ENCODE assay signal across 17 cellular contexts in genomic region chr9:74322661-74323314, GRCh38.
DNase-seq lines count a peak whose midpoint lies in the region; ATAC-seq and TF ChIP-seq lines count a peak whose summit lies in the region.
"Had no signal": no experiment of that assay in that cellular context is flagged by ENCODE, and none has a peak within 500 bp of the region (broad histone marks: within the 10 kb centered on the region; RNA-seq: fewer than 3 reads in every experiment).

No MANE protein-coding gene starts in this region.

- peak in 1 of 5 donors; percentile 2 for DNase-seq in CD8-positive, alpha-beta memory T cell
- DNase-seq in GM23338 (ENCODE audit: low spot score) (no peak), NCI-H69 (lab: John Stamatoyannopoulos, UW) (peak; percentile 48), left ventricle myocardium superior (no peak), left lung (no peak), BE2C (no peak)
- DNase-seq: activated CD8-positive, alpha-beta memory T cell treated with anti-CD3 and anti-CD28 coated beads, Interleukin-2, amount 50 U/mL, for 4 hours; dorsolateral prefrontal cortex; heart right ventricle; mucosa of descending colon; NCI-H1092 treated with DMSO at 0.1 percent for 48 hours; NCI-H446; stimulated activated CD4-positive, alpha-beta T cell treated with anti-CD3 and anti-CD28 coated beads, Interleukin-4, amount 100 ng/mL, for 1 hour; stimulated activated CD8-positive, alpha-beta memory T cell treated with anti-CD3 and anti-CD28 coated beads, Interleukin-4, amount 100 ng/mL, for 48 hours; testis had no signal

- no peaks in the 10 kb centered on the region for H3K36me3 ChIP-seq in CD8-positive, alpha-beta memory T cell (ENCODE audit: insufficient read depth, low read length)
- H3K36me3 ChIP-seq in GM23338 (ENCODE audit: insufficient read depth), result no peaks in the 10 kb centered on the region
- H3K36me3 ChIP-seq in endocrine pancreas (ENCODE audit: control insufficient read depth, insufficient read depth, low read length), result no peaks in the 10 kb centered on the region
- H3K36me3 ChIP-seq in left lung, result no peaks in the 10 kb centered on the region
- no peaks in the 10 kb centered on the region for H3K36me3 ChIP-seq in BE2C
- H3K36me3 ChIP-seq: heart right ventricle had no signal

- no peak for ATAC-seq in GM23338
- no peak for ATAC-seq in left ventricle myocardium superior
- no peak for ATAC-seq in left lung
- ATAC-seq: heart right ventricle, mucosa of descending colon had no signal

- H3K27me3 Mint-ChIP-seq in CD8-positive, alpha-beta memory T cell, result peaks cover 0 to 4% of the 10 kb centered on the region in 2 donors
- H3K27me3 Mint-ChIP-seq in GM23338 (ENCODE audit: insufficient read depth, low read depth, poor library complexity), result peaks cover 1% of the 10 kb centered on the region
- H3K27me3 Mint-ChIP-seq: activated naive CD4-positive, alpha-beta T cell treated with anti-CD3 and anti-CD28 coated beads, Interleukin-2, amount 50 U/mL, for 24 hours had no signal

- peaks cover 7% of the 10 kb centered on the region; the same call in 1 of the 2 replicates for H3K9me2 ChIP-seq in GM23338 (ENCODE audit: insufficient read depth)

- H3K27ac ChIP-seq in CD8-positive, alpha-beta memory T cell (ENCODE audit: low read depth, low read length), result no peak overlapping the region
- H3K27ac ChIP-seq in GM23338 (ENCODE audit: low read depth) (no peak overlapping the region), left lung (no peak overlapping the region)
- H3K27ac ChIP-seq: dorsolateral prefrontal cortex, heart right ventricle, testis had no signal

- no peaks in the 10 kb centered on the region for H3K9me3 ChIP-seq in CD8-positive, alpha-beta memory T cell (ENCODE audit: low read length)
- H3K9me3 ChIP-seq in endocrine pancreas (ENCODE audit: control insufficient read depth, low read length) (no peaks in the 10 kb centered on the region), left lung (peaks cover 0 to 3% of the 10 kb centered on the region in 2 donors), BE2C (no peaks in the 10 kb centered on the region; the same call in 1 of the 2 replicates)
- H3K9me3 ChIP-seq: mucosa of descending colon, testis had no signal

- peak overlapping the region; percentile 36 to 88 (median 78) for H3K4me3 Mint-ChIP-seq in CD8-positive, alpha-beta memory T cell
- H3K4me3 Mint-ChIP-seq in GM23338, result no peak overlapping the region
- H3K4me3 Mint-ChIP-seq: activated naive CD4-positive, alpha-beta T cell treated with anti-CD3 and anti-CD28 coated beads, Interleukin-2, amount 50 U/mL, for 24 hours had no signal

- H3F3A ChIP-seq in GM23338 (replicated peaks; ENCODE audit: low read depth), result no peaks in the 10 kb centered on the region

- no peaks in the 10 kb centered on the region for H4K20me1 ChIP-seq in GM23338 (replicated peaks; ENCODE audit: insufficient read depth)

- H3K27ac Mint-ChIP-seq in CD8-positive, alpha-beta memory T cell, result peak overlapping the region in 7 of 8 donors; percentile 74 to 91 (median 87)
- H3K27ac Mint-ChIP-seq in GM23338, result peak overlapping the region; percentile 61
- H3K27ac Mint-ChIP-seq: activated naive CD4-positive, alpha-beta T cell treated with anti-CD3 and anti-CD28 coated beads, Interleukin-2, amount 50 U/mL, for 24 hours had no signal

- no peak overlapping the region for H3K4me3 ChIP-seq in CD8-positive, alpha-beta memory T cell (ENCODE audit: low read length)
- H3K4me3 ChIP-seq in GM23338 (no peak overlapping the region), endocrine pancreas (ENCODE audit: control insufficient read depth, insufficient read depth, low read length) (peak overlapping the region; percentile 78), left lung (no peak overlapping the region), BE2C (ENCODE audit: low read depth, low read length) (no peak overlapping the region)
- H3K4me3 ChIP-seq: dorsolateral prefrontal cortex, heart right ventricle, mucosa of descending colon, testis had no signal

- 0 out of 2 replicates have a peak overlapping the region, but pooled peaks have one; percentile 26 for H3K4me2 ChIP-seq in GM23338

- TF ChIP-seq CTCF in GM23338 (conservative IDR thresholded peaks at IDR 0.05; ENCODE audit: low read depth in 2 of 2), result no peak
- TF ChIP-seq CTCF in left lung (IDR thresholded peaks at IDR 0.05), result no peak
- no peak for TF ChIP-seq CTCF in BE2C (IDR thresholded peaks at IDR 0.05; ENCODE audit: low read depth, low read length)

- H2AFZ ChIP-seq in GM23338, result peak overlapping the region; percentile 53

- no peak overlapping the region for H3K9ac ChIP-seq in endocrine pancreas (ENCODE audit: control insufficient read depth, insufficient read depth, low read length)

- peaks cover 3 to 8% (median 6%) of the 10 kb centered on the region in 3 donors for H3K4me1 Mint-ChIP-seq in CD8-positive, alpha-beta memory T cell
- peaks cover 7% of the 10 kb centered on the region for H3K4me1 Mint-ChIP-seq in GM23338
- H3K4me1 Mint-ChIP-seq: activated naive CD4-positive, alpha-beta T cell treated with anti-CD3 and anti-CD28 coated beads, Interleukin-2, amount 50 U/mL, for 24 hours had no signal

- no peaks in the 10 kb centered on the region for H3K79me2 ChIP-seq in GM23338 (replicated peaks; ENCODE audit: insufficient read depth)

- peaks cover 0 to 16% (median 2%) of the 10 kb centered on the region in 5 donors for H3K9me3 Mint-ChIP-seq in CD8-positive, alpha-beta memory T cell
- H3K9me3 Mint-ChIP-seq in GM23338, result peaks cover 7% of the 10 kb centered on the region; the same call in 2 of the 3 replicates

- no peaks in the 10 kb centered on the region for H3K4me1 ChIP-seq in CD8-positive, alpha-beta memory T cell (ENCODE audit: insufficient read depth, low read length)
- H3K4me1 ChIP-seq in GM23338 (ENCODE audit: insufficient read depth) (peaks cover 4% of the 10 kb centered on the region; the same call in 1 of the 2 replicates), endocrine pancreas (ENCODE audit: control insufficient read depth, insufficient read depth, low read length) (no peaks in the 10 kb centered on the region), left lung (no peaks in the 10 kb centered on the region), BE2C (no peaks in the 10 kb centered on the region)
- H3K4me1 ChIP-seq: heart right ventricle, testis had no signal

- POLR2A ChIA-PET in CD8-positive, alpha-beta memory T cell (lab: Charles Lee), result interaction anchor here (0.6 kb wide), 1 partner anchor 88 kb away, joined by 3 read pairs; no protein-coding TSS in a partner anchor

- intact Hi-C loops in left ventricle myocardium superior (cut with micrococcal nuclease), result no loop called here
- intact Hi-C loops in left lung (cut with DNase I), result no loop called here

- no peaks in the 10 kb centered on the region for H3K36me3 Mint-ChIP-seq in CD8-positive, alpha-beta memory T cell
- H3K36me3 Mint-ChIP-seq in GM23338 (ENCODE audit: low read depth), result peaks cover 7% of the 10 kb centered on the region; the same call in 2 of the 3 replicates
- H3K36me3 Mint-ChIP-seq: activated naive CD4-positive, alpha-beta T cell treated with anti-CD3 and anti-CD28 coated beads, Interleukin-2, amount 50 U/mL, for 24 hours had no signal

- CTCF ChIA-PET in CD8-positive, alpha-beta memory T cell (lab: Charles Lee), result no interaction called here

- H3K27me3 ChIP-seq in CD8-positive, alpha-beta memory T cell (ENCODE audit: insufficient read depth, low read length, poor library complexity, severe bottlenecking), result no peaks in the 10 kb centered on the region
- H3K27me3 ChIP-seq in GM23338 (ENCODE audit: insufficient read depth) (no peaks in the 10 kb centered on the region), endocrine pancreas (ENCODE audit: control insufficient read depth, insufficient read depth, low read length) (no peaks in the 10 kb centered on the region), left lung (no peaks in the 10 kb centered on the region), BE2C (no peaks in the 10 kb centered on the region)
- H3K27me3 ChIP-seq: dorsolateral prefrontal cortex, heart right ventricle, testis had no signal

TF ChIP-seq in GM23338, 12 proteins besides CTCF, POLR2A, EP300 and RAD21 (continues in another document):
- TF ChIP-seq ETS1 (IDR thresholded peaks at IDR 0.05), result no peak
- no peak for TF ChIP-seq ZNF331 (CRISPR knock-in tag; IDR thresholded peaks at IDR 0.05; ENCODE audit: low read depth)
- no peak for TF ChIP-seq JUNB (IDR thresholded peaks at IDR 0.05; ENCODE audit: unreplicated experiment)
- TF ChIP-seq STAT1 (IDR thresholded peaks at IDR 0.05; ENCODE audit: unreplicated experiment), result no peak
- no peak for TF ChIP-seq REST (IDR thresholded peaks at IDR 0.05; ENCODE audit: unreplicated experiment)
- no peak for TF ChIP-seq ZNF114 (CRISPR knock-in tag; IDR thresholded peaks at IDR 0.05)
